26 cellular contexts compared by ENCODE assay signal in genomic region chr14:76131071-76131985, GRCh38. TPM values are rescaled to one million over a fixed set of nuclear protein-coding genes. Genes with fewer than 3 reads are reported as not detected.
DNase-seq lines count a peak whose midpoint lies in the region; ATAC-seq, FAIRE-seq and TF ChIP-seq lines count a peak whose summit lies in the region.
"Had no signal": no experiment of that assay in that cellular context is flagged by ENCODE, and none has a peak within 500 bp of the region (broad histone marks: within the 10 kb centered on the region; RNA-seq: fewer than 3 reads in every experiment).

No MANE protein-coding gene starts in this region.

- peaks cover 56% of the 10 kb centered on the region for H3K27me3 ChIP-seq in HUES64 (ENCODE audit: insufficient read depth, low read length)
- peaks cover 15 to 23% of the 10 kb centered on the region in 2 experiments for H3K27me3 ChIP-seq in endothelial cell of umbilical vein (ENCODE audit: control insufficient read depth in 2 of 2, insufficient read depth in 2 of 2, low read length in 2 of 2)
- peaks cover 0 to 6% (median 0%) of the 10 kb centered on the region in 4 donors for H3K27me3 ChIP-seq in pancreas
- H3K27me3 ChIP-seq: BLaER1 treated with 17β-estradiol and CSF1 and Interleukin-3, amounts not matched to agents 10 nM and 100 nM had no signal

- H3K9ac ChIP-seq in HUES64 (ENCODE audit: low read depth, low read length) (no peak overlapping the region), endothelial cell of umbilical vein (replicated peaks; ENCODE audit: extremely low read depth, insufficient read depth, low read length) (no peak overlapping the region)
- H3K9ac ChIP-seq: BLaER1 treated with 17β-estradiol and CSF1 and Interleukin-3, amounts not matched to agents 10 nM and 100 nM had no signal

- CTCF ChIA-PET in endothelial cell of umbilical vein (lab: Charles Lee), result interaction anchor here (2.9 kb wide), 1 partner anchor 221 kb away, joined by 8 read pairs; no protein-coding TSS in a partner anchor

- no peaks in the 10 kb centered on the region for H4K20me1 ChIP-seq in endothelial cell of umbilical vein (replicated peaks; ENCODE audit: control insufficient read depth, extremely low read depth, insufficient read depth, low read length)

- POLR2A ChIA-PET in endothelial cell of umbilical vein (lab: Charles Lee), result no interaction called here

- no peaks in the 10 kb centered on the region for H3K9me1 ChIP-seq in endothelial cell of umbilical vein (replicated peaks; ENCODE audit: control insufficient read depth, extremely low read depth, insufficient read depth, low read length)

- H3K27ac ChIP-seq in HUES64 (ENCODE audit: low read depth, low read length) (no peak overlapping the region), endothelial cell of umbilical vein (ENCODE audit: insufficient read depth, low read depth, low read length) (no peak overlapping the region), pancreas (no peak overlapping the region)
- H3K27ac ChIP-seq: BLaER1 treated with 17β-estradiol and CSF1 and Interleukin-3, amounts not matched to agents 10 nM and 100 nM; HL-60; SK-N-MC had no signal

- BruUV-seq in endothelial cell of umbilical vein (replicated peaks; lab: Mats Ljungman, UMichigan), result no TSS peak

- intact Hi-C loops in endothelial cell of umbilical vein (cut with micrococcal nuclease), result no loop called here
- intact Hi-C loops in pancreas (cut with DNase I), result no loop called here

- H2AFZ ChIP-seq in endothelial cell of umbilical vein (ENCODE audit: low read depth, low read length), result no peak overlapping the region

- H3K4me1 ChIP-seq in HUES64 (ENCODE audit: insufficient read depth, low read length) (peaks cover 4% of the 10 kb centered on the region; the same call in 1 of the 2 replicates), endothelial cell of umbilical vein (ENCODE audit: control insufficient read depth, extremely low read depth, insufficient read depth, low read length) (no peaks in the 10 kb centered on the region), pancreas (no peaks in the 10 kb centered on the region)
- H3K4me1 ChIP-seq: BLaER1 treated with 17β-estradiol and CSF1 and Interleukin-3, amounts not matched to agents 10 nM and 100 nM had no signal

- H3K79me2 ChIP-seq in endothelial cell of umbilical vein (ENCODE audit: control insufficient read depth, insufficient read depth, low read length), result no peaks in the 10 kb centered on the region

- TF ChIP-seq CTCF in GM13976 (IDR thresholded peaks at IDR 0.05; ENCODE audit: borderline replicate concordance, control extremely low read depth, extremely low read depth, insufficient read depth, missing control alignments), result no peak
- no peak for TF ChIP-seq CTCF in endothelial cell of umbilical vein (IDR thresholded peaks at IDR 0.05; ENCODE audit: extremely low read depth in 1 of 2, insufficient read depth in 1 of 2, low read depth in 1 of 2, low read length in 2 of 2)
- no peak for TF ChIP-seq CTCF in pancreas (IDR thresholded peaks at IDR 0.05)

- peak; percentile 13 for DNase-seq in GM13976 (ENCODE audit: low spot score)
- no peak for DNase-seq in endothelial cell of umbilical vein (ENCODE audit: low read depth, low spot score)
- peak; percentile 57 for DNase-seq in islet precursor cell
- DNase-seq in hippocampal formation (lab: John Stamatoyannopoulos, UW), result no peak
- no peak for DNase-seq in activated naive CD4-positive, alpha-beta T cell (lab: John Stamatoyannopoulos, UW)
- DNase-seq in pancreas, result no peak
- DNase-seq: 8988T; CD4-positive, alpha-beta T cell; HFFc6; Kasumi-1; NCI-H1092 treated with DMSO at 0.1 percent for 48 hours; NCI-H1436; NCI-H187 treated with DMSO at 0.1 percent for 48 hours; NCI-H2171 treated with DMSO at 0.1 percent for 48 hours; NCI-H774; SIG-M5 had no signal

- WGBS in HUES64, result 39% methylated on average over 20 of the region's 30 CpGs
- WGBS in pancreas, 2 donors, result 9 to 11% methylated on average over 29 of the region's 30 CpGs

- FAIRE-seq in endothelial cell of umbilical vein (lab: Jason Lieb, UNC) (no peak), pancreas (lab: Jason Lieb, UNC) (no peak)
- FAIRE-seq: D721Med, H54, HepG2, K562, RCC 7860 had no signal

- no peak for TF ChIP-seq POLR2A in endothelial cell of umbilical vein (IDR thresholded peaks at IDR 0.05; ENCODE audit: low read depth, low read length)

- in situ Hi-C loops in GM13976 (cut with MboI; ENCODE audit: low sequenced_read_pairs, unreplicated experiment), result no loop called here

- ATAC-seq in HG03439 (IDR thresholded peaks at IDR 0.05; ENCODE audit: unreplicated experiment), result no peak
- no peak for ATAC-seq in pancreas
- ATAC-seq: HepG2, K562 had no signal

- H3K9me3 ChIP-seq in HUES64 (ENCODE audit: insufficient read depth, low read depth, low read length) (no peaks in the 10 kb centered on the region), endothelial cell of umbilical vein (replicated peaks; ENCODE audit: control insufficient read depth, insufficient read depth, low read length) (no peaks in the 10 kb centered on the region), pancreas (no peaks in the 10 kb centered on the region)
- H3K9me3 ChIP-seq: BLaER1 treated with 17β-estradiol and CSF1 and Interleukin-3, amounts not matched to agents 10 nM and 100 nM had no signal

- H3K4me3 ChIP-seq in HUES64 (ENCODE audit: low read length) (peak overlapping the region; percentile 7; the same call in 1 of the 2 replicates), endothelial cell of umbilical vein (replicated peaks in 1 of 3; ENCODE audit: insufficient read depth in 1 of 3, low read depth in 1 of 3, low read length in 3 of 3) (no peak overlapping the region), pancreas (no peak overlapping the region)
- H3K4me3 ChIP-seq: BLaER1 treated with 17β-estradiol and CSF1 and Interleukin-3, amounts not matched to agents 10 nM and 100 nM; K562; SK-N-MC had no signal

- dilution Hi-C loops in endothelial cell of umbilical vein (cut with MboI; ENCODE audit: extremely low pct_ligation_motif_present, low sequenced_read_pairs), result no loop called here

- no peaks in the 10 kb centered on the region for H3K36me3 ChIP-seq in HUES64 (ENCODE audit: insufficient read depth, low read length)
- no peaks in the 10 kb centered on the region for H3K36me3 ChIP-seq in endothelial cell of umbilical vein (ENCODE audit: control insufficient read depth in 2 of 2, extremely low read depth in 1 of 2, insufficient read depth in 2 of 2, low read length in 2 of 2)
- H3K36me3 ChIP-seq in pancreas, result no peaks in the 10 kb centered on the region
- H3K36me3 ChIP-seq: BLaER1 treated with 17β-estradiol and CSF1 and Interleukin-3, amounts not matched to agents 10 nM and 100 nM had no signal

- no peak overlapping the region for H3K4me2 ChIP-seq in endothelial cell of umbilical vein (ENCODE audit: insufficient read depth, low read length)
- H3K4me2 ChIP-seq: BLaER1 treated with 17β-estradiol and CSF1 and Interleukin-3, amounts not matched to agents 10 nM and 100 nM had no signal

TF ChIP-seq in endothelial cell of umbilical vein, 7 proteins besides CTCF, POLR2A, EP300 and RAD21:
- peak; percentile 29 for TF ChIP-seq EZH2 (IDR thresholded peaks at IDR 0.05; ENCODE audit: borderline replicate concordance, low read depth, low read length, severe bottlenecking)
- TF ChIP-seq MAX (IDR thresholded peaks at IDR 0.05; ENCODE audit: insufficient read depth, insufficient read length), result no peak
- TF ChIP-seq FOS (IDR thresholded peaks at IDR 0.05; ENCODE audit: borderline replicate concordance, insufficient read depth, low read length), result no peak
- no peak for TF ChIP-seq MYC (IDR thresholded peaks at IDR 0.05; ENCODE audit: low read depth, low read length)
- TF ChIP-seq JUN (IDR thresholded peaks at IDR 0.05; ENCODE audit: borderline replicate concordance, insufficient read depth, insufficient read length, low read depth), result no peak
- TF ChIP-seq GATA2 (IDR thresholded peaks at IDR 0.05; ENCODE audit: insufficient read depth, insufficient read length, low read depth, low read length), result no peak
- TF ChIP-seq POLR2AphosphoS5 (IDR thresholded peaks at IDR 0.05; ENCODE audit: insufficient read depth, low read depth, low read length), result no peak

RNA-seq across cellular contexts. Expression of gene GPATCH2L, which starts 20.4 kb away (rescaled TPM):
- polyA plus RNA-seq in HUES64 (2013, experiment 1 of 2), result 27.0 TPM
- 21.8 TPM for polyA plus RNA-seq in HUES64 (2013, experiment 2 of 2)
- total RNA-seq in endothelial cell of umbilical vein (40.0 and 47.4 TPM in 2 replicates), pancreas (10 to 100 TPM; 13.8 to 29.7 (median 17.4) TPM)
- polyA plus RNA-seq in endothelial cell of umbilical vein (18.1 and 23.3 TPM in 2 replicates), pancreas (1 to 10 TPM; 3.0 to 6.0 TPM)
- 14.3 and 14.9 TPM in 2 replicates for polyA plus RNA-seq in endothelial cell of umbilical vein (2011; cell fraction: cytosol; rRNA removed)
- polyA plus RNA-seq in endothelial cell of umbilical vein (2011; cell fraction: nucleus; rRNA removed), result 51.8 and 70.6 TPM in 2 replicates
- polyA plus RNA-seq in endothelial cell of umbilical vein (2012), result 19.0 and 22.3 TPM in 2 replicates
- polyA minus RNA-seq in endothelial cell of umbilical vein, result 76.1 and 85.2 TPM in 2 replicates
- 9.9 TPM for polyA minus RNA-seq in endothelial cell of umbilical vein (2011; cell fraction: cytosol; rRNA and poly(A)+ RNA removed)
- 90.7 and 119 TPM in 2 replicates for polyA minus RNA-seq in endothelial cell of umbilical vein (2011; cell fraction: nucleus; rRNA and poly(A)+ RNA removed)

Comparison
In these comparisons a context has a peak if more than half of its experiments do, and no peak if none do; other contexts are left out.
1. DNase-seq: peak in GM13976 (single experiment) and islet precursor cell (single experiment); none in endothelial cell of umbilical vein (single experiment), hippocampal formation (0 of 2), activated naive CD4-positive, alpha-beta T cell (0 of 4) and pancreas (0 of 6).